In the genomic region with DNA sequence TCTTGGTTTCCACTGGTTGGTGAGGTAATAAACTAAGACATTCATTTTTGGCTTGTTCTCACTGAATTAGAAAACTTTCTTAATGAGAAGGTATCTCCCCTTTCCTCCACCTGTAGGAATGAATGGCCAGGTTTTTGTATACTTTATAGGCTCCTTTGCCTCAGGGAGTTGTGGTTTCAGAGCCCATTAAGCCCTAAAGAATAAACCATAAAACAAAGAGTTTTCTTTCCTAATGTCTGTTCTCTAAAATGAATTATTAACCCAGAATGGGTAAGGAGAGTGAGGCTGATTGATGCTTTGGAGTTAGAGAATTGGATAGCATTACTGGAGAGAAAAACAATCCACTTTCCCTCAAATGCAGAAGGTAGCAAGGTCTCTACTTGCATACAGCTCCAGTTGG, we compare ENCODE assay signal across 19 cellular contexts.
DNase-seq lines count a peak whose midpoint lies in the region; ATAC-seq and TF ChIP-seq lines count a peak whose summit lies in the region.
"Had no signal": no experiment of that assay in that cellular context is flagged by ENCODE, and none has a peak within 500 bp of the region (broad histone marks: within the 10 kb centered on the region; RNA-seq: fewer than 3 reads in every experiment).

No MANE protein-coding gene starts in this region.

- DNase-seq in activated T-cell treated with anti-CD3 and anti-CD28 coated beads, Interleukin-2, amount 50 U/mL, for 24 hours, result no peak
- DNase-seq in activated T-cell treated with anti-CD3 and anti-CD28 coated beads, Interleukin-2, amount 50 U/mL, for 48 hours, result no peak
- DNase-seq in activated naive CD8-positive, alpha-beta T cell treated with anti-CD3 and anti-CD28 coated beads for 36 hours, result no peak
- peak; percentile 14 for DNase-seq in kidney tubule cell (ENCODE audit: low spot score)
- no peak for DNase-seq in erythroblast (lab: John Stamatoyannopoulos, UW)
- DNase-seq in nephron progenitor cell, result no peak
- DNase-seq: DMS79; Karpas-422; NCI-H187; NCI-H226; NCI-H748 treated with DMSO at 0.1 percent for 48 hours; NK-92 treated with Interleukin-12 subunit alpha and Interleukin-12 subunit beta, amount 100 ng/mL, for 24 hours; SIG-M5; SK-N-SH had no signal

- no peak for ATAC-seq in stimulated activated memory B cell treated with anti-CD40 and anti-IgM and Interleukin-4, amounts not matched to agents 10 μg/mL and 1 μg/mL and 100 μg/mL, for 72 hours
- ATAC-seq: A549, Panc1 had no signal

- no peaks in the 10 kb centered on the region for H3K9me3 Mint-ChIP-seq in activated T-cell treated with anti-CD3 and anti-CD28 coated beads, Interleukin-2, amount 50 U/mL, for 24 hours
- H3K9me3 Mint-ChIP-seq in activated naive CD8-positive, alpha-beta T cell treated with anti-CD3 and anti-CD28 coated beads for 36 hours, result no peaks in the 10 kb centered on the region
- H3K9me3 Mint-ChIP-seq in stimulated activated memory B cell treated with anti-CD40 and anti-IgM and Interleukin-4, amounts not matched to agents 10 μg/mL and 1 μg/mL and 100 μg/mL, for 72 hours, result no peaks in the 10 kb centered on the region
- H3K9me3 Mint-ChIP-seq in nephron progenitor cell, result no peaks in the 10 kb centered on the region
- H3K9me3 Mint-ChIP-seq: CD14-positive monocyte had no signal

- H3K27ac Mint-ChIP-seq in activated T-cell treated with anti-CD3 and anti-CD28 coated beads, Interleukin-2, amount 50 U/mL, for 24 hours, result peak overlapping the region; percentile 16
- H3K27ac Mint-ChIP-seq in activated naive CD8-positive, alpha-beta T cell treated with anti-CD3 and anti-CD28 coated beads for 36 hours, result peak overlapping the region; percentile 42
- H3K27ac Mint-ChIP-seq in stimulated activated memory B cell treated with anti-CD40 and anti-IgM and Interleukin-4, amounts not matched to agents 10 μg/mL and 1 μg/mL and 100 μg/mL, for 72 hours, result peak overlapping the region; percentile 74
- no peak overlapping the region for H3K27ac Mint-ChIP-seq in nephron progenitor cell
- H3K27ac Mint-ChIP-seq: B cell, CD14-positive monocyte had no signal

- no peaks in the 10 kb centered on the region for H3K27me3 Mint-ChIP-seq in activated T-cell treated with anti-CD3 and anti-CD28 coated beads, Interleukin-2, amount 50 U/mL, for 24 hours
- H3K27me3 Mint-ChIP-seq in activated naive CD8-positive, alpha-beta T cell treated with anti-CD3 and anti-CD28 coated beads for 36 hours, result no peaks in the 10 kb centered on the region
- no peaks in the 10 kb centered on the region for H3K27me3 Mint-ChIP-seq in stimulated activated memory B cell treated with anti-CD40 and anti-IgM and Interleukin-4, amounts not matched to agents 10 μg/mL and 1 μg/mL and 100 μg/mL, for 72 hours
- H3K27me3 Mint-ChIP-seq in nephron progenitor cell (ENCODE audit: low read depth, poor library complexity), result peaks cover 10% of the 10 kb centered on the region
- H3K27me3 Mint-ChIP-seq: B cell had no signal

- H3K4me1 Mint-ChIP-seq in activated T-cell treated with anti-CD3 and anti-CD28 coated beads, Interleukin-2, amount 50 U/mL, for 24 hours (ENCODE audit: low read depth), result peaks cover 27% of the 10 kb centered on the region
- peaks cover 14% of the 10 kb centered on the region for H3K4me1 Mint-ChIP-seq in activated naive CD8-positive, alpha-beta T cell treated with anti-CD3 and anti-CD28 coated beads for 36 hours
- H3K4me1 Mint-ChIP-seq in stimulated activated memory B cell treated with anti-CD40 and anti-IgM and Interleukin-4, amounts not matched to agents 10 μg/mL and 1 μg/mL and 100 μg/mL, for 72 hours, result peaks cover 27% of the 10 kb centered on the region
- no peaks in the 10 kb centered on the region for H3K4me1 Mint-ChIP-seq in nephron progenitor cell
- H3K4me1 Mint-ChIP-seq: B cell, CD14-positive monocyte had no signal

- no peak overlapping the region for H3K4me3 Mint-ChIP-seq in activated T-cell treated with anti-CD3 and anti-CD28 coated beads, Interleukin-2, amount 50 U/mL, for 24 hours
- H3K4me3 Mint-ChIP-seq in activated naive CD8-positive, alpha-beta T cell treated with anti-CD3 and anti-CD28 coated beads for 36 hours, result no peak overlapping the region
- no peak overlapping the region for H3K4me3 Mint-ChIP-seq in stimulated activated memory B cell treated with anti-CD40 and anti-IgM and Interleukin-4, amounts not matched to agents 10 μg/mL and 1 μg/mL and 100 μg/mL, for 72 hours
- H3K4me3 Mint-ChIP-seq in nephron progenitor cell, result no peak overlapping the region
- H3K4me3 Mint-ChIP-seq: B cell, CD14-positive monocyte had no signal

- TF ChIP-seq CTCF in nephron progenitor cell (IDR thresholded peaks at IDR 0.05), result no peak

- H3K36me3 Mint-ChIP-seq in activated T-cell treated with anti-CD3 and anti-CD28 coated beads, Interleukin-2, amount 50 U/mL, for 24 hours (ENCODE audit: low read depth), result no peaks in the 10 kb centered on the region
- H3K36me3 Mint-ChIP-seq in activated naive CD8-positive, alpha-beta T cell treated with anti-CD3 and anti-CD28 coated beads for 36 hours, result no peaks in the 10 kb centered on the region
- peaks cover 12% of the 10 kb centered on the region for H3K36me3 Mint-ChIP-seq in stimulated activated memory B cell treated with anti-CD40 and anti-IgM and Interleukin-4, amounts not matched to agents 10 μg/mL and 1 μg/mL and 100 μg/mL, for 72 hours
- no peaks in the 10 kb centered on the region for H3K36me3 Mint-ChIP-seq in nephron progenitor cell (ENCODE audit: low read depth)
- H3K36me3 Mint-ChIP-seq: CD14-positive monocyte had no signal

- TF ChIP-seq POLR2A in erythroblast (IDR thresholded peaks at IDR 0.05; ENCODE audit: low read length), result no peak
